1 cellular context compared by ENCODE assay signal in genomic region chr9:120891255-120891954, GRCh38.
TF ChIP-seq lines count a peak whose summit lies in the region.

No MANE protein-coding gene starts in this region.

TF ChIP-seq in HepG2, 621 proteins besides CTCF, POLR2A, EP300 and RAD21:
- TF ChIP-seq FOXK1 (CRISPR knock-in tag; IDR thresholded peaks at IDR 0.05; ENCODE audit: borderline replicate concordance, low read depth) (no peak), JUN (CRISPR knock-in tag; IDR thresholded peaks at IDR 0.05) (no peak), ZNF576 (CRISPR knock-in tag; IDR thresholded peaks at IDR 0.05) (no peak), ZNF704 (CRISPR knock-in tag; IDR thresholded peaks at IDR 0.05; ENCODE audit: borderline replicate concordance) (no peak), ZNF558 (CRISPR knock-in tag; IDR thresholded peaks at IDR 0.05; ENCODE audit: borderline replicate concordance) (no peak), RNF219 (CRISPR knock-in tag; IDR thresholded peaks at IDR 0.05) (no peak), ZNF556 (CRISPR knock-in tag; IDR thresholded peaks at IDR 0.05; ENCODE audit: borderline replicate concordance) (no peak), ZFP36L2 (CRISPR knock-in tag; IDR thresholded peaks at IDR 0.05) (no peak), ZNF564 (CRISPR knock-in tag; IDR thresholded peaks at IDR 0.05) (no peak), PHF5A (CRISPR knock-in tag; IDR thresholded peaks at IDR 0.05; ENCODE audit: low read depth, unreplicated experiment) (no peak), ZNF367 (CRISPR knock-in tag; IDR thresholded peaks at IDR 0.05; ENCODE audit: borderline replicate concordance) (no peak), REPIN1 (CRISPR knock-in tag; IDR thresholded peaks at IDR 0.05; ENCODE audit: borderline replicate concordance, low read depth) (no peak), MXD3 (CRISPR knock-in tag; IDR thresholded peaks at IDR 0.05) (no peak), DRAP1 (CRISPR knock-in tag; IDR thresholded peaks at IDR 0.05) (no peak), ZNF496 (CRISPR knock-in tag; IDR thresholded peaks at IDR 0.05; ENCODE audit: insufficient replicate concordance) (no peak), ASH2L (IDR thresholded peaks at IDR 0.05; ENCODE audit: insufficient read length, low read depth, low read length) (no peak), GTF3A (CRISPR knock-in tag; conservative IDR thresholded peaks at IDR 0.05) (no peak), EED (CRISPR knock-in tag; IDR thresholded peaks at IDR 0.05) (no peak)
